In genomic region chr5:104734046-104734445, GRCh38 we compare ENCODE assay signal across 21 cellular contexts.
DNase-seq lines count a peak whose midpoint lies in the region; TF ChIP-seq lines count a peak whose summit lies in the region.
"Had no signal": no experiment of that assay in that cellular context is flagged by ENCODE, and none has a peak within 500 bp of the region (broad histone marks: within the 10 kb centered on the region; RNA-seq: fewer than 3 reads in every experiment).

No MANE protein-coding gene starts in this region.

- H3K27ac ChIP-seq in A673 (ENCODE audit: low read depth, low read length, poor library complexity, severe bottlenecking) (no peak overlapping the region), brain microvascular endothelial cell (no peak overlapping the region), muscle layer of colon (ENCODE audit: low read depth, low read length) (peak overlapping the region; percentile 59)
- H3K27ac ChIP-seq: BLaER1, KMS-11 had no signal

- BruUV-seq in A673 (replicated peaks; lab: Mats Ljungman, UMichigan), result no TSS peak

- POLR2A ChIA-PET in A673 (lab: Charles Lee; ENCODE audit: low non-redundant PET), result no interaction called here

- H3K27me3 ChIP-seq in A673 (replicated peaks; ENCODE audit: insufficient read depth, low read depth, low read length, poor library complexity), result no peaks in the 10 kb centered on the region
- H3K27me3 ChIP-seq in H7 (ENCODE audit: control insufficient read depth, insufficient read depth, low read length), result no peaks in the 10 kb centered on the region
- no peaks in the 10 kb centered on the region for H3K27me3 ChIP-seq in brain microvascular endothelial cell (replicated peaks)
- H3K27me3 ChIP-seq in muscle layer of colon (ENCODE audit: control insufficient read depth in 1 of 2, insufficient read depth in 2 of 2, low read length in 2 of 2), result no peaks in the 10 kb centered on the region
- H3K27me3 ChIP-seq: BLaER1 had no signal

- H3K9ac ChIP-seq in muscle layer of colon (ENCODE audit: low read length), result no peak overlapping the region
- H3K9ac ChIP-seq: BLaER1, KMS-11 had no signal

- H3K4me1 ChIP-seq in A673 (ENCODE audit: insufficient read depth, low read length, poor library complexity, severe bottlenecking), result peaks cover 26% of the 10 kb centered on the region
- H3K4me1 ChIP-seq in muscle layer of colon (ENCODE audit: insufficient read depth, low read length), result peaks cover 19% of the 10 kb centered on the region

- CTCF ChIA-PET in A673 (lab: Charles Lee), result no interaction called here

- intact Hi-C loops in A673 (cut with micrococcal nuclease; ENCODE audit: unreplicated experiment), result loop anchor here (10.0 kb wide), 1 partner anchor 389 kb away; no protein-coding TSS in a partner anchor

- H3K36me3 ChIP-seq in A673 (ENCODE audit: insufficient read depth, low read length, poor library complexity, severe bottlenecking) (no peaks in the 10 kb centered on the region), H7 (replicated peaks; ENCODE audit: control insufficient read depth, insufficient read depth, low read length) (no peaks in the 10 kb centered on the region), brain microvascular endothelial cell (replicated peaks) (no peaks in the 10 kb centered on the region), muscle layer of colon (ENCODE audit: insufficient read depth, low read length) (no peaks in the 10 kb centered on the region)
- H3K36me3 ChIP-seq: BLaER1, HAP-1 had no signal

- H3K9me3 ChIP-seq in A673 (ENCODE audit: low read depth, low read length, poor library complexity, severe bottlenecking) (no peaks in the 10 kb centered on the region), muscle layer of colon (ENCODE audit: low read length) (no peaks in the 10 kb centered on the region)
- H3K9me3 ChIP-seq: BLaER1, HAP-1 had no signal

- TF ChIP-seq CTCF in A673 (conservative IDR thresholded peaks at IDR 0.05; ENCODE audit: low read depth, low read length) (peak; percentile 62), brain microvascular endothelial cell (IDR thresholded peaks at IDR 0.05; ENCODE audit: low read depth, low read length, missing control alignments) (peak; percentile 12)

- DNase-seq in A673 (ENCODE audit: low spot score) (peak; percentile 68), H7 (peak; percentile 2), brain microvascular endothelial cell (no peak), NCI-H774 (lab: John Stamatoyannopoulos, UW) (no peak), putamen (ENCODE audit: low spot score) (no peak)
- no peak for DNase-seq in central memory CD4-positive, alpha-beta T cell
- DNase-seq: CD8-positive, alpha-beta T cell; DND-41; IMR-90; NCI-H1105; NCI-H146; NCI-H2029; NCI-H2227 treated with DMSO at 0.1 percent for 48 hours; NCI-H524; NK-92 treated with Interleukin-12 subunit alpha and Interleukin-12 subunit beta, amount 100 ng/mL, for 24 hours; SIG-M5 had no signal

- no peak overlapping the region for H3K4me3 ChIP-seq in A673 (ENCODE audit: low read depth, low read length, poor library complexity, severe bottlenecking)
- H3K4me3 ChIP-seq in H7 (ENCODE audit: insufficient read depth, low read depth, low read length), result no peak overlapping the region
- H3K4me3 ChIP-seq in brain microvascular endothelial cell (ENCODE audit: low read depth, low read length), result no peak overlapping the region
- no peak overlapping the region for H3K4me3 ChIP-seq in muscle layer of colon (ENCODE audit: low read depth in 1 of 2, low read length in 2 of 2)
- H3K4me3 ChIP-seq: BLaER1, GM12878, HAP-1 had no signal

- in situ Hi-C loops in brain microvascular endothelial cell (cut with HindIII; ENCODE audit: low pct_ligation_motif_present, low sequenced_read_pairs), result no loop called here

Comparison
In these comparisons a context has a peak if more than half of its experiments do, and no peak if none do; other contexts are left out.
1. DNase-seq: peak in A673 (single experiment) and H7 (single experiment); none in brain microvascular endothelial cell (single experiment), NCI-H774 (single experiment), central memory CD4-positive, alpha-beta T cell (single experiment) and putamen (single experiment).